ENCODE assay signal across 33 cellular contexts in genomic region chr6:102994866-102995265, GRCh38.
DNase-seq lines count a peak whose midpoint lies in the region; ATAC-seq and TF ChIP-seq lines count a peak whose summit lies in the region.
"Had no signal": no experiment of that assay in that cellular context is flagged by ENCODE, and none has a peak within 500 bp of the region (broad histone marks: within the 10 kb centered on the region; RNA-seq: fewer than 3 reads in every experiment).

No MANE protein-coding gene starts in this region.

- H3K4me2 ChIP-seq in PC-3 (ENCODE audit: low read length) = no peak overlapping the region
- no peak overlapping the region for H3K4me2 ChIP-seq in trophoblast cell (ENCODE audit: low read length)
- H3K4me2 ChIP-seq: A549; BLaER1; BLaER1 treated with 17β-estradiol and CSF1 and Interleukin-3, amounts not matched to agents 10 nM and 100 nM had no signal

- no CpG with 5 or more reads among the region's 1 CpG for WGBS in trophoblast cell (ENCODE audit: extremely low coverage, insufficient coverage, insufficient read length)

- H3K9ac ChIP-seq in PC-3 (ENCODE audit: low read length) (no peak overlapping the region), trophoblast cell (ENCODE audit: low read length) (no peak overlapping the region)
- H3K9ac ChIP-seq: BLaER1; BLaER1 treated with 17β-estradiol and CSF1 and Interleukin-3, amounts not matched to agents 10 nM and 100 nM had no signal

- H3K27ac ChIP-seq in PC-3 (ENCODE audit: low read length) = no peak overlapping the region
- no peak overlapping the region for H3K27ac ChIP-seq in trophoblast cell (ENCODE audit: low read depth, low read length)
- H3K27ac ChIP-seq: 22Rv1; A549; BLaER1; BLaER1 treated with 17β-estradiol and CSF1 and Interleukin-3, amounts not matched to agents 10 nM and 100 nM; C4-2B had no signal

- POLR2A ChIA-PET in PC-3 (lab: Charles Lee; ENCODE audit: unreplicated experiment) = no interaction called here

- DNase-seq in OCI-M1 (lab: John Stamatoyannopoulos, UW) = peak; percentile 76
- DNase-seq in PC-3 = peak; percentile 3
- DNase-seq in epithelial cell of esophagus (ENCODE audit: low read depth) = peak; percentile 19
- DNase-seq in trophoblast cell = peak; percentile 30 to 74
- DNase-seq in hippocampal formation (lab: John Stamatoyannopoulos, UW) = no peak
- no peak for DNase-seq in dermis blood vessel endothelial cell
- DNase-seq: 8988T; ACHN; AML-193; BE2C; C1 segment of cervical spinal cord; Caco-2; Calu3; CD4-positive, alpha-beta memory T cell; CD4-positive, alpha-beta T cell; CD4-positive, CD25-positive, alpha-beta regulatory T cell; CD8-positive, alpha-beta memory T cell; CD8-positive, alpha-beta T cell; COR-L47; DMS 273 treated with DMSO at 0.1 percent for 48 hours; DMS153; DMS53; DMS79; DMS79 treated with DMSO at 0.1 percent for 48 hours; DND-41; EL had no signal

- H4K91ac ChIP-seq in trophoblast cell (ENCODE audit: low read depth, low read length) = no peak overlapping the region

- no peak overlapping the region for H2BK12ac ChIP-seq in trophoblast cell (ENCODE audit: low read length)

- no peak overlapping the region for H2BK120ac ChIP-seq in trophoblast cell (ENCODE audit: insufficient read depth, low read length, poor library complexity)

- H4K20me1 ChIP-seq in PC-3 (ENCODE audit: low read length) = no peaks in the 10 kb centered on the region
- H4K20me1 ChIP-seq: BLaER1; BLaER1 treated with 17β-estradiol and CSF1 and Interleukin-3, amounts not matched to agents 10 nM and 100 nM had no signal

- no peak overlapping the region for H2BK5ac ChIP-seq in trophoblast cell (ENCODE audit: low read depth, low read length, poor library complexity)

- no peak overlapping the region for H3K4ac ChIP-seq in trophoblast cell (ENCODE audit: low read depth, low read length)

- H3K4me3 ChIP-seq in PC-3 (ENCODE audit: low read length) (no peak overlapping the region), epithelial cell of esophagus (ENCODE audit: low read length) (no peak overlapping the region), trophoblast cell (ENCODE audit: low read depth, low read length) (no peak overlapping the region)
- H3K4me3 ChIP-seq: A549; BLaER1; BLaER1 treated with 17β-estradiol and CSF1 and Interleukin-3, amounts not matched to agents 10 nM and 100 nM had no signal

- H3K14ac ChIP-seq in trophoblast cell (ENCODE audit: low read length) = no peak overlapping the region

- H3K79me2 ChIP-seq in PC-3 (ENCODE audit: low read length) (no peaks in the 10 kb centered on the region), trophoblast cell (ENCODE audit: control insufficient read depth, insufficient read depth, low read length, poor library complexity) (no peaks in the 10 kb centered on the region)

- no peaks in the 10 kb centered on the region for H3F3A ChIP-seq in PC-3 (ENCODE audit: low read length, unreplicated experiment)

- TF ChIP-seq CTCF in PC-3 (conservative IDR thresholded peaks at IDR 0.05; ENCODE audit: low read depth, low read length) (no peak), epithelial cell of esophagus (IDR thresholded peaks at IDR 0.05; ENCODE audit: insufficient read depth, low read depth, low read length, missing control alignments) (no peak)

- intact Hi-C loops in PC-3 (cut with micrococcal nuclease) = no loop called here

- no peak overlapping the region for H4K8ac ChIP-seq in trophoblast cell (ENCODE audit: low read depth, low read length)

- H3K9me3 ChIP-seq in PC-3 (ENCODE audit: low read length) (no peaks in the 10 kb centered on the region), trophoblast cell (ENCODE audit: insufficient read depth, low read depth, low read length) (no peaks in the 10 kb centered on the region)
- H3K9me3 ChIP-seq: A549; BE2C; BLaER1; BLaER1 treated with 17β-estradiol and CSF1 and Interleukin-3, amounts not matched to agents 10 nM and 100 nM; Caco-2 had no signal

- peak; percentile 70 for ATAC-seq in PC-3
- no peak for ATAC-seq in HG03039 (IDR thresholded peaks at IDR 0.05; ENCODE audit: unreplicated experiment)
- ATAC-seq in GM21390 (IDR thresholded peaks at IDR 0.05; ENCODE audit: unreplicated experiment) = no peak
- ATAC-seq: A549; CD8-positive, alpha-beta T cell had no signal

- no peak overlapping the region for H2AK5ac ChIP-seq in trophoblast cell (ENCODE audit: low read length)

- no peaks in the 10 kb centered on the region for H3K36me3 ChIP-seq in PC-3 (ENCODE audit: low read depth, low read length)
- H3K36me3 ChIP-seq in trophoblast cell (ENCODE audit: control insufficient read depth in 1 of 2, insufficient read depth in 2 of 2, low read length in 2 of 2) = no peaks in the 10 kb centered on the region
- H3K36me3 ChIP-seq: BE2C; BLaER1; BLaER1 treated with 17β-estradiol and CSF1 and Interleukin-3, amounts not matched to agents 10 nM and 100 nM had no signal

- no peaks in the 10 kb centered on the region for H3K9me2 ChIP-seq in PC-3 (replicated peaks; ENCODE audit: low read length)

- H2AFZ ChIP-seq in PC-3 (ENCODE audit: low read length) (no peak overlapping the region), trophoblast cell (ENCODE audit: insufficient read depth, low read length, poor library complexity) (no peak overlapping the region)

- no peaks in the 10 kb centered on the region for H3K27me3 ChIP-seq in PC-3 (ENCODE audit: low read length)
- H3K27me3 ChIP-seq in trophoblast cell (ENCODE audit: insufficient read depth, low read length) = no peaks in the 10 kb centered on the region
- H3K27me3 ChIP-seq: BE2C; BLaER1; BLaER1 treated with 17β-estradiol and CSF1 and Interleukin-3, amounts not matched to agents 10 nM and 100 nM had no signal

- no peaks in the 10 kb centered on the region for H3K4me1 ChIP-seq in PC-3 (ENCODE audit: insufficient read depth, low read length)
- H3K4me1 ChIP-seq in trophoblast cell (ENCODE audit: control insufficient read depth in 1 of 2, insufficient read depth in 2 of 2, low read length in 2 of 2) = no peaks in the 10 kb centered on the region
- H3K4me1 ChIP-seq: A549; BLaER1; BLaER1 treated with 17β-estradiol and CSF1 and Interleukin-3, amounts not matched to agents 10 nM and 100 nM; Caco-2 had no signal

- no TSS peak for BruUV-seq in PC-3 (replicated peaks; lab: Mats Ljungman, UMichigan)

- H3K23ac ChIP-seq in trophoblast cell (ENCODE audit: low read length) = no peak overlapping the region

- no peak overlapping the region for H3K18ac ChIP-seq in trophoblast cell (ENCODE audit: low read length)

- CTCF ChIA-PET in PC-3 (lab: Charles Lee) = no interaction called here

- H4K12ac ChIP-seq in trophoblast cell (ENCODE audit: low read depth, low read length) = no peak overlapping the region

- H3K79me1 ChIP-seq in trophoblast cell (ENCODE audit: low read length) = no peaks in the 10 kb centered on the region

Comparison
In these comparisons a context has a peak if more than half of its experiments do, and no peak if none do; other contexts are left out.
1. DNase-seq: peak in OCI-M1 (single experiment), PC-3 (single experiment), epithelial cell of esophagus (single experiment) and trophoblast cell (2 of 2); none in hippocampal formation (0 of 2) and dermis blood vessel endothelial cell (single experiment).